Comparison of ENCODE assay signal across 1 cellular context in genomic region chr18:9905401-9905922, GRCh38.
TF ChIP-seq lines count a peak whose summit lies in the region.

No MANE protein-coding gene starts in this region.

TF ChIP-seq in IMR-90, 13 proteins besides CTCF, POLR2A, EP300 and RAD21 (continued from another document):
- TF ChIP-seq MXI1 (IDR thresholded peaks at IDR 0.05; ENCODE audit: borderline replicate concordance, low read depth, low read length) (no peak), NFE2L2 (IDR thresholded peaks at IDR 0.05; ENCODE audit: low read depth, low read length) (no peak), CEBPB (IDR thresholded peaks at IDR 0.05; ENCODE audit: low read depth, low read length) (peak; percentile 37; the same call in 1 of the 2 replicates), FOS (IDR thresholded peaks at IDR 0.05; ENCODE audit: low read depth, low read length) (no peak)
